Comparison of ENCODE assay signal across 27 cellular contexts in the genomic region with DNA sequence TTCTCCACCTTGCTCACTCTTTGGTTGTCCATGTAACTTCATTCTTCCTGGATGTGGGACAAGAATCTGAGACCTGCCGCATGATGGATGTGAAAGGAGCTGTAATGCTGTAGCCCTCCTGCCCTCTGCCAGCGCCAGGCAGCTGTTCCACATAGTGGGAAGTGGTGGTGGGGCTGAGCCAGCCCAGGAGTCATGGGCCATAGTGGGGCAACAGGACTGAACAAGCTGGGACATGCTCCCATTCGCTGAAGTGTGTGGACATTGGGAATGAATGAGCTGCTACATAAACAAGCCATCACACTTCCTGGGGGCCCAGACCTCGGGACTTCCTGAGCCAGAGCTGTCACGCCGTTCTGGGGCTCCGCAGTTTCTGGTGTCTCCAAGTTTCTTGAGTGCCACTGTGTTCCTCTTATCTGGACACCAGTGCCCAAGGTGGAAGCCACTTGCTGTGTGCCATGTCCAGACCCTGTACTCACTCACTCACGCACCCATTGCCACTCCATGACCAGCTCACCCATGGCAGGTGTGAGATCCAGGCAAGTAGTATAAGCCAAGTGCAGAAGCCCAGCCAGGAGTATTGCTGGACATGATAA.
"Had no signal": no experiment of that assay in that cellular context is flagged by ENCODE, and none has a peak within 500 bp of the region (broad histone marks: within the 10 kb centered on the region; RNA-seq: fewer than 3 reads in every experiment).

No MANE protein-coding gene starts in this region.

- H3K9ac ChIP-seq: neural progenitor cell had no signal

- H3K36me3 ChIP-seq: heart right ventricle, left ventricle myocardium inferior, neural progenitor cell, neutrophil, ovary, right atrium auricular region, right lobe of liver, suprapubic skin, thoracic aorta, tibial artery, vagina had no signal

- H3K9me3 ChIP-seq: neutrophil, ovary, right atrium auricular region, right lobe of liver, suprapubic skin, thoracic aorta, tibial artery, vagina had no signal

- H3K4me1 Mint-ChIP-seq: naive B cell; natural killer cell; nephron progenitor cell; neural progenitor cell; stimulated activated effector memory CD8-positive, alpha-beta T cell treated with anti-CD3 and anti-CD28 coated beads, Interleukin-12 subunit alpha, Interleukin-12 subunit beta, amount 100 ng/mL, for 72 hours had no signal

- H3K27ac Mint-ChIP-seq: mesothelial cell of epicardium; naive B cell; natural killer cell; nephron progenitor cell; neural progenitor cell; progenitor cell of endocrine pancreas; stimulated activated effector memory CD8-positive, alpha-beta T cell treated with anti-CD3 and anti-CD28 coated beads, Interleukin-12 subunit alpha, Interleukin-12 subunit beta, amount 100 ng/mL, for 72 hours; stimulated activated naive CD8-positive, alpha-beta T cell treated with anti-CD3 and anti-CD28 coated beads, Interleukin-15, Interleukin-2, amounts not matched to agents 100 ng/mL and 50 ng/mL, for 24 hours had no signal

- H2AFZ ChIP-seq: hepatocyte, neural progenitor cell had no signal

- ATAC-seq: heart right ventricle; left colon; natural killer cell; right lobe of liver; stimulated activated effector memory CD8-positive, alpha-beta T cell treated with anti-CD3 and anti-CD28 coated beads, Interleukin-12 subunit alpha, Interleukin-12 subunit beta, amount 100 ng/mL, for 72 hours had no signal

- H3K4me3 Mint-ChIP-seq: mesothelial cell of epicardium; naive B cell; natural killer cell; nephron progenitor cell; neural progenitor cell; stimulated activated effector memory CD8-positive, alpha-beta T cell treated with anti-CD3 and anti-CD28 coated beads, Interleukin-12 subunit alpha, Interleukin-12 subunit beta, amount 100 ng/mL, for 72 hours; stimulated activated naive CD8-positive, alpha-beta T cell treated with anti-CD3 and anti-CD28 coated beads, Interleukin-15, Interleukin-2, amounts not matched to agents 100 ng/mL and 50 ng/mL, for 24 hours had no signal

- H3K9me3 Mint-ChIP-seq: nephron progenitor cell, neural progenitor cell had no signal

- DNase-seq: heart right ventricle; islet precursor cell; left colon; left ventricle myocardium inferior; mesendoderm; naive B cell; natural killer cell; nephron progenitor cell; ovary; right lobe of liver; stimulated activated CD4-positive, alpha-beta T cell treated with anti-CD3 and anti-CD28 coated beads, Interleukin-4, amount 100 ng/mL, for 24 hours; stimulated activated naive CD4-positive, alpha-beta T cell; tibial artery; trophoblast cell had no signal

- H3K27me3 ChIP-seq: heart right ventricle, hepatocyte, neural progenitor cell, neutrophil, ovary, right atrium auricular region, right lobe of liver, suprapubic skin, tibial artery, vagina had no signal

- H3K79me2 ChIP-seq: hepatocyte had no signal

- H3K36me3 Mint-ChIP-seq: mesothelial cell of epicardium; naive B cell; natural killer cell; neural progenitor cell; stimulated activated effector memory CD8-positive, alpha-beta T cell treated with anti-CD3 and anti-CD28 coated beads, Interleukin-12 subunit alpha, Interleukin-12 subunit beta, amount 100 ng/mL, for 72 hours had no signal

- H3K27me3 Mint-ChIP-seq: naive B cell; progenitor cell of endocrine pancreas; stimulated activated naive CD8-positive, alpha-beta T cell treated with anti-CD3 and anti-CD28 coated beads, Interleukin-15, Interleukin-2, amounts not matched to agents 100 ng/mL and 50 ng/mL, for 24 hours had no signal

- H3K4me3 ChIP-seq: heart right ventricle, hepatocyte, left ventricle myocardium inferior, lung, neural progenitor cell, ovary, right atrium auricular region, right lobe of liver, skin epidermis, suprapubic skin, thoracic aorta, tibial artery, vagina had no signal

- H3K4me1 ChIP-seq: heart right ventricle, left ventricle myocardium inferior, neural progenitor cell, right atrium auricular region, right lobe of liver, suprapubic skin, tibial artery, vagina had no signal

- H3K4me2 ChIP-seq: hepatocyte, neural progenitor cell had no signal

- H3K27ac ChIP-seq: heart right ventricle, hepatocyte, left ventricle myocardium inferior, neural progenitor cell, neutrophil, ovary, right atrium auricular region, right lobe of liver, skin epidermis, suprapubic skin, thoracic aorta, tibial artery, vagina had no signal
